17 cellular contexts compared by ENCODE assay signal in genomic region chr2:215612770-215613169, GRCh38.
DNase-seq lines count a peak whose midpoint lies in the region; ATAC-seq and TF ChIP-seq lines count a peak whose summit lies in the region.
"Had no signal": no experiment of that assay in that cellular context is flagged by ENCODE, and none has a peak within 500 bp of the region (broad histone marks: within the 10 kb centered on the region; RNA-seq: fewer than 3 reads in every experiment).

No MANE protein-coding gene starts in this region.

- DNase-seq in EH (ENCODE audit: low read depth) (peak; percentile 73), endothelial cell (ENCODE audit: low spot score) (no peak), mesothelial cell of epicardium (ENCODE audit: low spot score in 2 of 2, unreplicated experiment in 2 of 2) (no peak), SJCRH30 (no peak), posterior vena cava (ENCODE audit: low spot score) (no peak), SW 1271 (lab: John Stamatoyannopoulos, UW) (no peak)
- DNase-seq: aorta; DND-41; foreskin melanocyte; stimulated activated CD4-positive, alpha-beta T cell treated with anti-CD3 and anti-CD28 coated beads, Interleukin-2, amount 100 ng/mL, for 48 hours; T-helper 1 cell had no signal

- no peak overlapping the region for H3K27ac ChIP-seq in SJCRH30
- H3K27ac ChIP-seq: thoracic aorta had no signal

- H3K9me3 ChIP-seq in SJCRH30 (replicated peaks): no peaks in the 10 kb centered on the region
- H3K9me3 ChIP-seq: thoracic aorta had no signal

- intact Hi-C loops in posterior vena cava (cut with DNase I): loop anchor here in 1 of 2 donors (10.0 kb wide), 1 partner anchor 148 kb away; no protein-coding TSS in a partner anchor

- peaks cover 3% of the 10 kb centered on the region; the same call in 1 of the 2 replicates for H3K4me1 ChIP-seq in SJCRH30

- no peaks in the 10 kb centered on the region for H3K36me3 ChIP-seq in SJCRH30
- H3K36me3 ChIP-seq: BLaER1 treated with 17β-estradiol and CSF1 and Interleukin-3, amounts not matched to agents 10 nM and 100 nM; thoracic aorta had no signal

- H3K27me3 Mint-ChIP-seq in endothelial cell (ENCODE audit: unreplicated experiment) (no peaks in the 10 kb centered on the region), mesothelial cell of epicardium (ENCODE audit: low read depth) (no peaks in the 10 kb centered on the region)

- peaks cover 55% of the 10 kb centered on the region for H3K4me1 Mint-ChIP-seq in endothelial cell (ENCODE audit: unreplicated experiment)
- peaks cover 20% of the 10 kb centered on the region for H3K4me1 Mint-ChIP-seq in mesothelial cell of epicardium

- ATAC-seq in HG03432 (IDR thresholded peaks at IDR 0.05; ENCODE audit: unreplicated experiment) (peak; percentile 43), HG03520 (IDR thresholded peaks at IDR 0.05; ENCODE audit: unreplicated experiment) (no peak)
- ATAC-seq: K562 had no signal

- H3K36me3 Mint-ChIP-seq in endothelial cell (ENCODE audit: low read depth, unreplicated experiment) (no peaks in the 10 kb centered on the region), mesothelial cell of epicardium (peaks cover 1% of the 10 kb centered on the region)

- H3K27ac Mint-ChIP-seq in endothelial cell (ENCODE audit: unreplicated experiment) (peak overlapping the region; percentile 14), mesothelial cell of epicardium (peak overlapping the region; percentile 54)

- no peak overlapping the region for H3K4me3 ChIP-seq in SJCRH30
- H3K4me3 ChIP-seq: BLaER1 treated with 17β-estradiol and CSF1 and Interleukin-3, amounts not matched to agents 10 nM and 100 nM; K562; thoracic aorta had no signal

- H3K27me3 ChIP-seq in SJCRH30: no peaks in the 10 kb centered on the region
- H3K27me3 ChIP-seq: BLaER1 treated with 17β-estradiol and CSF1 and Interleukin-3, amounts not matched to agents 10 nM and 100 nM had no signal

- TF ChIP-seq CTCF in endothelial cell (IDR thresholded peaks at IDR 0.05; ENCODE audit: unreplicated experiment) (no peak), mesothelial cell of epicardium (IDR thresholded peaks at IDR 0.05; ENCODE audit: unreplicated experiment) (no peak)

- no peaks in the 10 kb centered on the region for H3K9me3 Mint-ChIP-seq in endothelial cell (ENCODE audit: unreplicated experiment)
- peaks cover 4% of the 10 kb centered on the region for H3K9me3 Mint-ChIP-seq in mesothelial cell of epicardium
- H3K9me3 Mint-ChIP-seq: neural crest cell had no signal

- H3K4me3 Mint-ChIP-seq in endothelial cell (ENCODE audit: unreplicated experiment) (no peak overlapping the region), mesothelial cell of epicardium (no peak overlapping the region)
- H3K4me3 Mint-ChIP-seq: neural crest cell had no signal
